Comparison of ENCODE assay signal across 19 cellular contexts in genomic region chr4:22942920-22943559, GRCh38.
"Had no signal": no experiment of that assay in that cellular context is flagged by ENCODE, and none has a peak within 500 bp of the region (broad histone marks: within the 10 kb centered on the region; RNA-seq: fewer than 3 reads in every experiment).

No MANE protein-coding gene starts in this region.

- DNase-seq: effector memory CD8-positive, alpha-beta T cell; esophagus squamous epithelium; foreskin fibroblast; glutamatergic neuron; islet precursor cell; mammary epithelial cell; mucosa of descending colon; naive thymus-derived CD8-positive, alpha-beta T cell; posterior cingulate gyrus; spleen; stimulated activated CD4-positive, alpha-beta T cell treated with anti-CD3 and anti-CD28 coated beads, Interleukin-15, amount 100 ng/mL, for 24 hours; stimulated activated CD4-positive, alpha-beta T cell treated with anti-CD3 and anti-CD28 coated beads, Interleukin-1b, Interleukin-23, amount 100 ng/mL, for 48 hours; stimulated activated CD4-positive, alpha-beta T cell treated with anti-CD3 and anti-CD28 coated beads, Interleukin-4, amount 100 ng/mL, for 24 hours; stimulated activated naive CD8-positive, alpha-beta T cell treated with anti-CD3 and anti-CD28 coated beads, Interleukin-15, amount 100 ng/mL, for 72 hours; testis; upper lobe of right lung had no signal

- H3K36me3 ChIP-seq: esophagus squamous epithelium, gastroesophageal sphincter, spleen, tibial nerve, upper lobe of right lung, vagina had no signal

- H3K4me1 ChIP-seq: esophagus squamous epithelium, gastroesophageal sphincter, spleen, testis, tibial nerve, upper lobe of right lung, vagina had no signal

- H3K27me3 ChIP-seq: esophagus squamous epithelium, gastroesophageal sphincter, spleen, testis, tibial nerve, upper lobe of right lung, vagina had no signal

- H3K4me3 ChIP-seq: esophagus squamous epithelium, gastroesophageal sphincter, mucosa of descending colon, spleen, testis, tibial nerve, upper lobe of right lung, vagina had no signal

- H3K27ac ChIP-seq: esophagus squamous epithelium, gastroesophageal sphincter, spleen, testis, tibial nerve, upper lobe of right lung, vagina had no signal

- H3K9me3 ChIP-seq: esophagus squamous epithelium, gastroesophageal sphincter, mucosa of descending colon, testis, tibial nerve, upper lobe of right lung, vagina had no signal
